In the genomic region with DNA sequence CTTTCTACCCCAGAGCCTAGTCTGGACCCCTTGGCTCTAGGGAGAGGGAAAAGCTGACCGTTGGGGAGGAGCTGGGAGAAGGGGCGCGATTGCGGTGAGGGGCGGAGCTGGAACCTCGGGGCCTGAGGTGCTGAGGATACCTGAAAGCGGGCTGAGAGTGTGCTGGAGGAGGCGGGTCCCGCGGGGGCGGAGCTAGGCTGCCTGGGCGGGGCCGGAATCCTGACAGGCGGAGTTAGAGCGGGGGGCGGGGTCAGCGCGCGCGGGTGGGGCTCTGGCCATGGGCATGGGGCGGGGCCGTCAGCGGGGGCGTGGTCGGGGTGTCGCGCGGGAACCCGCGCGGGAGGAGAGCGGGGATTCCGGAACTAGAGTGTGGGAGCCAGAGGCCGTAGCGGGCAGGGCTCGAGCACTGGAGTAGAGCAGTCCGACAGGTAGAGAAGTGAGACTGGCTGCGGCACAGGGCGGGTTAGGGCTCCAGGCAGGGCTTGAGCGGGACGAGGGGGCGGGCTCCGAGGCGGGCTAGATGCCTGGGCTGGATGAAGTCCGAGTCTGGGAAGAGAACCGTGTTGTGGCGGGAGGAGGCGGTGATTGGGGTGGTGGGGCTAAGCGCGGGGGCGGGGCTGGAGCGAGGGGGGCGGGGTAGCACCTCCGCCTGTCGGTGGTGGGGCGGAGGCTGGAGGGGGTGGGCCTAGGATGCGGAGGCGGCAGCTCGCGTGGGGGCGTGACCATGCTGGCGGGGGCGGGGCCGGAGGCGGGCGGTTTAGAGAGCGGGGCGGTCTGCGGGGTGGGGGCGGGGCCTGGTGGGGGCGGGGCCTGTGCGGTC, we compare ENCODE assay signal across 8 cellular contexts. TPM values are rescaled to one million over a fixed set of nuclear protein-coding genes. Genes with fewer than 3 reads are reported as not detected.
DNase-seq lines count a peak whose midpoint lies in the region; ATAC-seq and TF ChIP-seq lines count a peak whose summit lies in the region.

INAFM1 (plus strand) TSS at position 815 of the 820 bp plus-strand sequence. CDS start 35 bp downstream, outside the sequence.

- no peak for TF ChIP-seq CTCF in WERI-Rb-1 (IDR thresholded peaks at IDR 0.05; ENCODE audit: low read depth, low read length)
- no peak for TF ChIP-seq CTCF in breast epithelium (IDR thresholded peaks at IDR 0.05)

- peak; percentile 30 for TF ChIP-seq POLR2A in breast epithelium (IDR thresholded peaks at IDR 0.05)

- DNase-seq in A172 (ENCODE audit: low spot score): peak; percentile 65
- DNase-seq in NCI-H2227 treated with DMSO at 0.1 percent for 48 hours (lab: John Stamatoyannopoulos, UW): peak; percentile 85
- peak; percentile 96 for DNase-seq in WERI-Rb-1
- DNase-seq in breast epithelium (ENCODE audit: low spot score in 2 of 2): peak; percentile 97 to 99
- DNase-seq in inferior parietal cortex (ENCODE audit: extremely low spot score): peak; percentile 69
- DNase-seq in smooth muscle cell of the brain vasculature (ENCODE audit: low read depth, low spot score): peak; percentile 80

- H3K27me3 ChIP-seq in WERI-Rb-1 (ENCODE audit: insufficient read depth, low read depth, severe bottlenecking) (no peaks in the 10 kb centered on the region), breast epithelium (no peaks in the 10 kb centered on the region)

- no peaks in the 10 kb centered on the region for H3K9me3 ChIP-seq in WERI-Rb-1 (ENCODE audit: severe bottlenecking)
- no peaks in the 10 kb centered on the region for H3K9me3 ChIP-seq in breast epithelium

- H3K27ac ChIP-seq in WERI-Rb-1: peak within 1 kb of the TSS; percentile 95
- H3K27ac ChIP-seq in breast epithelium: peak within 1 kb of the TSS; percentile 99 to 100

- H3K4me1 ChIP-seq in breast epithelium: no peaks in the 10 kb centered on the region

- intact Hi-C loops in breast epithelium (cut with DNase I; ENCODE audit: low total_unique reads): no loop called here

- H3K4me3 ChIP-seq in WERI-Rb-1 (ENCODE audit: low read depth, low read length) (peak within 1 kb of the TSS; percentile 94), breast epithelium (peak within 1 kb of the TSS; percentile 65 to 91 (median 85))

- peak; percentile 51 for ATAC-seq in GM18867 (IDR thresholded peaks at IDR 0.05; ENCODE audit: unreplicated experiment)
- ATAC-seq in HG03135 (IDR thresholded peaks at IDR 0.05; ENCODE audit: unreplicated experiment): peak; percentile 45

- peaks cover 36% of the 10 kb centered on the region for H3K36me3 ChIP-seq in WERI-Rb-1
- H3K36me3 ChIP-seq in breast epithelium: no peaks in the 10 kb centered on the region

RNA-seq across cellular contexts. Expression of gene INAFM1, which starts in this region (rescaled TPM):
- 0.19 and 0.41 TPM in 2 replicates for total RNA-seq in A172 (2014; rRNA removed; shearing (Covaris generic))
- total RNA-seq in breast epithelium: 10 to 100 TPM in 1 of 3 donors, 1 to 10 TPM in 2; 5.3 to 10.5 (median 7.2) TPM

Comparison
In these comparisons a context has a peak if more than half of its experiments do, and no peak if none do; other contexts are left out.
1. Peak in every context shown above with its lines: DNase-seq, ATAC-seq, H3K4me3 ChIP-seq and H3K27ac ChIP-seq.
2. Peak in DNase-seq in A172; RNA of the gene not detected or under 1 TPM.